ENCODE assay signal across 1 cellular context in genomic region chr12:111937429-111937828, GRCh38.
TF ChIP-seq lines count a peak whose summit lies in the region.

No MANE protein-coding gene starts in this region.

TF ChIP-seq in SK-N-SH, 30 proteins besides CTCF, POLR2A, EP300 and RAD21 (continued from another document):
- TF ChIP-seq PBX3 (IDR thresholded peaks at IDR 0.05): no peak
